ENCODE assay signal across 15 cellular contexts in genomic region chr20:16864069-16864468, GRCh38.
DNase-seq lines count a peak whose midpoint lies in the region; ATAC-seq and TF ChIP-seq lines count a peak whose summit lies in the region.
"Had no signal": no experiment of that assay in that cellular context is flagged by ENCODE, and none has a peak within 500 bp of the region (broad histone marks: within the 10 kb centered on the region; RNA-seq: fewer than 3 reads in every experiment).

No MANE protein-coding gene starts in this region.

- WGBS in lung, 2 donors = 82 to 86% methylated on average over 5 of the region's 5 CpGs

- H3K27me3 ChIP-seq in lung (ENCODE audit: control insufficient read depth, insufficient read depth) (no peaks in the 10 kb centered on the region), tibial artery (no peaks in the 10 kb centered on the region)

- peaks cover 5% of the 10 kb centered on the region for H3K27me3 Mint-ChIP-seq in osteocyte (ENCODE audit: unreplicated experiment)
- H3K27me3 Mint-ChIP-seq: CD4-positive, CD25-positive, alpha-beta regulatory T cell; stimulated activated naive CD8-positive, alpha-beta T cell treated with anti-CD3 and anti-CD28 coated beads, Interleukin-15, Interleukin-2, amounts not matched to agents 100 ng/mL and 50 ng/mL, for 24 hours had no signal

- no peaks in the 10 kb centered on the region for H3K36me3 ChIP-seq in lung (ENCODE audit: control insufficient read depth in 2 of 2, insufficient read depth in 2 of 2, low read length in 2 of 2)
- H3K36me3 ChIP-seq in tibial artery = no peaks in the 10 kb centered on the region

- H3K4me1 ChIP-seq in lung (ENCODE audit: control insufficient read depth in 2 of 2, insufficient read depth in 2 of 2, low read length in 2 of 2) (no peaks in the 10 kb centered on the region), tibial artery (no peaks in the 10 kb centered on the region)

- H3K27ac Mint-ChIP-seq in osteocyte (ENCODE audit: unreplicated experiment) = no peak overlapping the region
- H3K27ac Mint-ChIP-seq: activated naive CD4-positive, alpha-beta T cell treated with anti-CD3 and anti-CD28 coated beads, Interleukin-2, amount 50 U/mL, for 72 hours; CD4-positive, CD25-positive, alpha-beta regulatory T cell; stimulated activated naive CD8-positive, alpha-beta T cell treated with anti-CD3 and anti-CD28 coated beads, Interleukin-15, Interleukin-2, amounts not matched to agents 100 ng/mL and 50 ng/mL, for 24 hours had no signal

- H3K9me3 ChIP-seq in lung (ENCODE audit: control insufficient read depth in 2 of 2, insufficient read depth in 1 of 2, low read length in 1 of 2) = peaks cover 0 to 2% of the 10 kb centered on the region in 2 donors
- no peaks in the 10 kb centered on the region for H3K9me3 ChIP-seq in tibial artery

- ATAC-seq in HG03439 (IDR thresholded peaks at IDR 0.05; ENCODE audit: unreplicated experiment) (peak; percentile 58), lung (ENCODE audit: insufficient read depth, low FRiP score) (peak; percentile 15), GM21576 (IDR thresholded peaks at IDR 0.05; ENCODE audit: unreplicated experiment) (no peak)
- ATAC-seq: activated naive CD4-positive, alpha-beta T cell treated with anti-CD3 and anti-CD28 coated beads, Interleukin-2, amount 50 U/mL, for 72 hours had no signal

- H3K4me1 Mint-ChIP-seq in osteocyte (ENCODE audit: unreplicated experiment) = no peaks in the 10 kb centered on the region
- H3K4me1 Mint-ChIP-seq: CD4-positive, CD25-positive, alpha-beta regulatory T cell had no signal

- H3K4me3 Mint-ChIP-seq in osteocyte (ENCODE audit: unreplicated experiment) = no peak overlapping the region
- H3K4me3 Mint-ChIP-seq: CD4-positive, CD25-positive, alpha-beta regulatory T cell; stimulated activated naive CD8-positive, alpha-beta T cell treated with anti-CD3 and anti-CD28 coated beads, Interleukin-15, Interleukin-2, amounts not matched to agents 100 ng/mL and 50 ng/mL, for 24 hours had no signal

- no peak overlapping the region for H3K27ac ChIP-seq in lung (ENCODE audit: low read depth in 1 of 2, low read length in 1 of 2)
- no peak overlapping the region for H3K27ac ChIP-seq in tibial artery
- H3K27ac ChIP-seq: SK-N-MC had no signal

- H3K36me3 Mint-ChIP-seq in osteocyte (ENCODE audit: unreplicated experiment) = no peaks in the 10 kb centered on the region
- H3K36me3 Mint-ChIP-seq: activated naive CD4-positive, alpha-beta T cell treated with anti-CD3 and anti-CD28 coated beads, Interleukin-2, amount 50 U/mL, for 72 hours; CD4-positive, CD25-positive, alpha-beta regulatory T cell had no signal

- TF ChIP-seq CTCF in lung (IDR thresholded peaks at IDR 0.05; ENCODE audit: control extremely low read depth, extremely low read depth) = no peak
- no peak for TF ChIP-seq CTCF in osteocyte (IDR thresholded peaks at IDR 0.05)
- TF ChIP-seq CTCF in tibial artery (IDR thresholded peaks at IDR 0.05) = no peak

- intact Hi-C loops in tibial artery (cut with DNase I; ENCODE audit: low total_unique reads) = no loop called here

- H3K9me3 Mint-ChIP-seq in osteocyte (ENCODE audit: unreplicated experiment) = peaks cover 5% of the 10 kb centered on the region
- H3K9me3 Mint-ChIP-seq: stimulated activated naive CD8-positive, alpha-beta T cell treated with anti-CD3 and anti-CD28 coated beads, Interleukin-15, Interleukin-2, amounts not matched to agents 100 ng/mL and 50 ng/mL, for 24 hours had no signal

- no peak overlapping the region for H3K4me3 ChIP-seq in lung
- H3K4me3 ChIP-seq in tibial artery = no peak overlapping the region
- H3K4me3 ChIP-seq: SK-N-MC had no signal

- DNase-seq in AG20443 (ENCODE audit: low spot score) = peak; percentile 56
- peak; percentile 64 for DNase-seq in SIG-M5 (lab: John Stamatoyannopoulos, UW)
- no peak for DNase-seq in lung (ENCODE audit: low spot score)
- DNase-seq in osteocyte (ENCODE audit: extremely low spot score, unreplicated experiment) = no peak
- no peak for DNase-seq in tibial artery
- DNase-seq in GM19240 (ENCODE audit: insufficient read length, low spot score) = no peak
- DNase-seq: activated CD4-positive, alpha-beta T cell treated with anti-CD3 and anti-CD28 coated beads, Interleukin-2, amount 50 U/mL, for 1 hour; CD4-positive, CD25-positive, alpha-beta regulatory T cell; cortex of kidney; left cardiac atrium had no signal

Comparison
In these comparisons a context has a peak if more than half of its experiments do, and no peak if none do; other contexts are left out.
1. DNase-seq: peak in AG20443 (single experiment) and SIG-M5 (single experiment); none in lung (single experiment), osteocyte (single experiment), tibial artery (0 of 2) and GM19240 (single experiment).